ENCODE assay signal across 11 cellular contexts in genomic region chr5:157280927-157281326, GRCh38. TPM values are rescaled to one million over a fixed set of nuclear protein-coding genes. Genes with fewer than 3 reads are reported as not detected.
DNase-seq lines count a peak whose midpoint lies in the region; ATAC-seq, FAIRE-seq and TF ChIP-seq lines count a peak whose summit lies in the region.
"Had no signal": no experiment of that assay in that cellular context is flagged by ENCODE, and none has a peak within 500 bp of the region (broad histone marks: within the 10 kb centered on the region; RNA-seq: fewer than 3 reads in every experiment).

No MANE protein-coding gene starts in this region.

- no peak for DNase-seq in CD4-positive, alpha-beta memory T cell
- DNase-seq in HS-5 (ENCODE audit: low read depth) = peak; percentile 66
- DNase-seq in astrocyte (ENCODE audit: low read depth) = peak; percentile 54
- DNase-seq in naive thymus-derived CD4-positive, alpha-beta T cell = no peak
- no peak for DNase-seq in NCI-H524 treated with DMSO at 0.1 percent for 48 hours (lab: John Stamatoyannopoulos, UW)
- no peak for DNase-seq in NCI-H1694 treated with DMSO at 0.1 percent for 48 hours (lab: John Stamatoyannopoulos, UW)
- DNase-seq: NCI-H2029 treated with DMSO at 0.1 percent for 48 hours had no signal

- peak; percentile 45 for FAIRE-seq in astrocyte (lab: Jason Lieb, UNC)
- FAIRE-seq: HepG2 had no signal

- intact Hi-C loops in CD4-positive, alpha-beta memory T cell (cut with micrococcal nuclease) = loop anchor here (1.0 to 5.0 kb wide), 2 partner anchors 9 to 34 kb away; no protein-coding TSS in a partner anchor
- intact Hi-C loops in naive thymus-derived CD4-positive, alpha-beta T cell (cut with micrococcal nuclease) = no loop called here

- peaks cover 12% of the 10 kb centered on the region for H3K36me3 ChIP-seq in CD4-positive, alpha-beta memory T cell (ENCODE audit: insufficient read depth, low read length)
- H3K36me3 ChIP-seq in astrocyte (ENCODE audit: insufficient read depth, low read length) = no peaks in the 10 kb centered on the region
- peaks cover 7 to 11% (median 8%) of the 10 kb centered on the region in 3 experiments for H3K36me3 ChIP-seq in naive thymus-derived CD4-positive, alpha-beta T cell (ENCODE audit: control insufficient read depth in 2 of 3, insufficient read depth in 3 of 3, low read length in 3 of 3)

- no peak overlapping the region for H3K4me3 ChIP-seq in CD4-positive, alpha-beta memory T cell (ENCODE audit: low read length in 2 of 2)
- H3K4me3 ChIP-seq in astrocyte (ENCODE audit: insufficient read depth, low read depth, low read length) = no peak overlapping the region
- no peak overlapping the region for H3K4me3 ChIP-seq in naive thymus-derived CD4-positive, alpha-beta T cell (ENCODE audit: low read length)
- H3K4me3 ChIP-seq: skin epidermis had no signal

- peak overlapping the region; percentile 56 for H3K4me2 ChIP-seq in astrocyte (ENCODE audit: low read length)

- no peak for TF ChIP-seq CTCF in astrocyte (IDR thresholded peaks at IDR 0.05; ENCODE audit: insufficient read depth, low read depth, low read length)

- no peaks in the 10 kb centered on the region for H3K27me3 Mint-ChIP-seq in CD4-positive, alpha-beta memory T cell
- H3K27me3 Mint-ChIP-seq in astrocyte (ENCODE audit: low read depth, unreplicated experiment) = no peaks in the 10 kb centered on the region
- H3K27me3 Mint-ChIP-seq in naive thymus-derived CD4-positive, alpha-beta T cell = no peaks in the 10 kb centered on the region

- POLR2A ChIA-PET in CD4-positive, alpha-beta memory T cell (lab: Charles Lee; ENCODE audit: partially characterized antibody) = interaction anchor here (1.0 to 9.2 kb wide), 3 partner anchors 8 to 28 kb away, joined by 3 to 80 read pairs (median 4); no protein-coding TSS in a partner anchor
- POLR2A ChIA-PET in naive thymus-derived CD4-positive, alpha-beta T cell (lab: Charles Lee) = interaction anchor here (3.8 kb wide), 1 partner anchor 8 kb away, joined by 30 read pairs; no protein-coding TSS in a partner anchor

- H3K9me3 Mint-ChIP-seq in CD4-positive, alpha-beta memory T cell = peaks cover 0 to 4% (median 0%) of the 10 kb centered on the region in 8 donors
- peaks cover 7% of the 10 kb centered on the region for H3K9me3 Mint-ChIP-seq in astrocyte (ENCODE audit: unreplicated experiment)
- H3K9me3 Mint-ChIP-seq in naive thymus-derived CD4-positive, alpha-beta T cell = peaks cover 0 to 12% (median 0%) of the 10 kb centered on the region in 11 donors

- H3K79me2 ChIP-seq in astrocyte (ENCODE audit: insufficient read depth, low read length) = no peaks in the 10 kb centered on the region

- no peak overlapping the region for H3K27ac ChIP-seq in CD4-positive, alpha-beta memory T cell (ENCODE audit: low read depth, low read length)
- H3K27ac ChIP-seq in astrocyte (ENCODE audit: low read depth, low read length) = no peak overlapping the region
- H3K27ac ChIP-seq in naive thymus-derived CD4-positive, alpha-beta T cell (ENCODE audit: low read depth, low read length) = peak overlapping the region; percentile 52
- H3K27ac ChIP-seq: skin epidermis had no signal

- no peaks in the 10 kb centered on the region for H3K27me3 ChIP-seq in CD4-positive, alpha-beta memory T cell (ENCODE audit: insufficient read depth, low read length)
- H3K27me3 ChIP-seq in astrocyte (ENCODE audit: insufficient read depth, low read length) = no peaks in the 10 kb centered on the region
- H3K27me3 ChIP-seq in naive thymus-derived CD4-positive, alpha-beta T cell (ENCODE audit: control insufficient read depth in 2 of 2, insufficient read depth in 2 of 2, low read length in 2 of 2) = no peaks in the 10 kb centered on the region

- no peak overlapping the region for H2AFZ ChIP-seq in astrocyte (ENCODE audit: low read depth, low read length)

- H3K9ac ChIP-seq in astrocyte (ENCODE audit: low read length) = no peak overlapping the region

- peaks cover 97% of the 10 kb centered on the region for H3K4me1 ChIP-seq in CD4-positive, alpha-beta memory T cell (ENCODE audit: insufficient read depth, low read length)
- peaks cover 4% of the 10 kb centered on the region for H3K4me1 ChIP-seq in astrocyte (ENCODE audit: insufficient read depth, low read length)
- peaks cover 65 to 78% of the 10 kb centered on the region in 2 donors for H3K4me1 ChIP-seq in naive thymus-derived CD4-positive, alpha-beta T cell (ENCODE audit: control insufficient read depth in 2 of 2, insufficient read depth in 2 of 2, low read length in 2 of 2)

- CTCF ChIA-PET in CD4-positive, alpha-beta memory T cell (lab: Charles Lee; ENCODE audit: partially characterized antibody) = no interaction called here
- CTCF ChIA-PET in naive thymus-derived CD4-positive, alpha-beta T cell (lab: Charles Lee) = interaction anchor here (1.0 kb wide), 1 partner anchor 9 kb away, joined by 3 read pairs; no protein-coding TSS in a partner anchor

- peak overlapping the region in 5 of 8 donors; percentile 22 to 72 (median 44) for H3K4me3 Mint-ChIP-seq in CD4-positive, alpha-beta memory T cell
- no peak overlapping the region for H3K4me3 Mint-ChIP-seq in astrocyte (ENCODE audit: unreplicated experiment)
- H3K4me3 Mint-ChIP-seq in naive thymus-derived CD4-positive, alpha-beta T cell = peak overlapping the region in 8 of 10 donors; percentile 1 to 75 (median 47)

- peaks cover 3% of the 10 kb centered on the region for H4K20me1 ChIP-seq in astrocyte (ENCODE audit: insufficient read depth, low read length)

- ATAC-seq in naive thymus-derived CD4-positive, alpha-beta T cell = peak; percentile 33
- ATAC-seq in GM21528 (IDR thresholded peaks at IDR 0.05; ENCODE audit: low FRiP score, unreplicated experiment) = no peak
- no peak for ATAC-seq in GM19395 (IDR thresholded peaks at IDR 0.05; ENCODE audit: unreplicated experiment)
- ATAC-seq: HepG2 had no signal

- H3K36me3 Mint-ChIP-seq in CD4-positive, alpha-beta memory T cell = peaks cover 17 to 36% of the 10 kb centered on the region in 2 donors
- H3K36me3 Mint-ChIP-seq in astrocyte (ENCODE audit: low read depth, unreplicated experiment) = no peaks in the 10 kb centered on the region
- peaks cover 0 to 54% (median 19%) of the 10 kb centered on the region in 5 donors for H3K36me3 Mint-ChIP-seq in naive thymus-derived CD4-positive, alpha-beta T cell

- no peaks in the 10 kb centered on the region for H3K9me3 ChIP-seq in CD4-positive, alpha-beta memory T cell (ENCODE audit: control insufficient read depth in 1 of 2, low read length in 2 of 2)
- no peaks in the 10 kb centered on the region for H3K9me3 ChIP-seq in astrocyte (ENCODE audit: insufficient read depth, low read depth, low read length)
- H3K9me3 ChIP-seq in naive thymus-derived CD4-positive, alpha-beta T cell (ENCODE audit: control insufficient read depth in 2 of 3, low read length in 3 of 3) = no peaks in the 10 kb centered on the region

- H3K4me1 Mint-ChIP-seq in CD4-positive, alpha-beta memory T cell = peaks cover 69 to 91% (median 81%) of the 10 kb centered on the region in 4 donors
- peaks cover 7% of the 10 kb centered on the region for H3K4me1 Mint-ChIP-seq in astrocyte (ENCODE audit: low read depth, unreplicated experiment)
- peaks cover 65 to 99% (median 97%) of the 10 kb centered on the region in 7 donors for H3K4me1 Mint-ChIP-seq in naive thymus-derived CD4-positive, alpha-beta T cell

- H3K27ac Mint-ChIP-seq in CD4-positive, alpha-beta memory T cell = peak overlapping the region; percentile 27 to 94 (median 67)
- H3K27ac Mint-ChIP-seq in astrocyte (ENCODE audit: unreplicated experiment) = peak overlapping the region; percentile 50
- peak overlapping the region; percentile 27 to 98 (median 75) for H3K27ac Mint-ChIP-seq in naive thymus-derived CD4-positive, alpha-beta T cell

RNA-seq across cellular contexts. Expression of gene CYFIP2, which starts 15.0 kb away (rescaled TPM):
- 100 to 1,000 TPM; 317 to 325 TPM for total RNA-seq in CD4-positive, alpha-beta memory T cell
- polyA plus RNA-seq in CD4-positive, alpha-beta memory T cell = 100 to 1,000 TPM; 432 to 516 TPM
- 82.7 and 96.8 TPM in 2 replicates for total RNA-seq in astrocyte
- 100 to 1,000 TPM; 386 to 449 (median 401) TPM for total RNA-seq in naive thymus-derived CD4-positive, alpha-beta T cell
- 100 to 1,000 TPM; 522 to 755 TPM for polyA plus RNA-seq in naive thymus-derived CD4-positive, alpha-beta T cell

Comparison
In these comparisons a context has a peak if more than half of its experiments do, and no peak if none do; other contexts are left out.
1. DNase-seq: peak in HS-5 (single experiment) and astrocyte (single experiment); none in CD4-positive, alpha-beta memory T cell (0 of 5), naive thymus-derived CD4-positive, alpha-beta T cell (0 of 9), NCI-H524 treated with DMSO at 0.1 percent for 48 hours (single experiment) and NCI-H1694 treated with DMSO at 0.1 percent for 48 hours (single experiment).
2. Peak in every context shown above with its lines, with median percentiles within 50 percentile points of each other: H3K27ac Mint-ChIP-seq.